ENCODE assay signal across 12 cellular contexts in the genomic region with DNA sequence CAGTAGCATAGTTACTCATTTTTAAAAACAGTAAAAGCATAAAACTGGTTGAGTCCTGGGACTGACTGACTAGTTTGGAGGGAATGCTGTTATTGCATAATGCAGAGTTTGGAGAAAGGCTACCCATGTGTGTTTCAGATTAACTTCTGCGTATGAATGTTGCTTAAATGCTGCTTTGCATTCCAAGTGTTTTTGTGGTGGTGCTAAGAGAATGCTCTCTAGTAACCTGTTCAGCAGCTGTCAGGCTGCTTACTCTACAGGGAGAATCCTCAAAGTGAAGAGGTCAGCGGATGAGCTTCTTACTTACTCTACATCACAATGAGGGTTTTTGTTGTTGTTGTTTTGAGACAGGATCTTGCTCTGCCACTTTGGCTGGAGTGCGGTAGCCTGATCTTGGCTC. TPM values are rescaled to one million over a fixed set of nuclear protein-coding genes. Genes with fewer than 3 reads are reported as not detected.
DNase-seq lines count a peak whose midpoint lies in the region; ATAC-seq and TF ChIP-seq lines count a peak whose summit lies in the region.
"Had no signal": no experiment of that assay in that cellular context is flagged by ENCODE, and none has a peak within 500 bp of the region (broad histone marks: within the 10 kb centered on the region; RNA-seq: fewer than 3 reads in every experiment).

No MANE protein-coding gene starts in this region.

- peak overlapping the region; percentile 93 for H3K27ac ChIP-seq in HUES48 (ENCODE audit: low read depth, low read length)
- no peak overlapping the region for H3K27ac ChIP-seq in naive thymus-derived CD4-positive, alpha-beta T cell (ENCODE audit: low read depth, low read length)
- H3K27ac ChIP-seq: epithelial cell of prostate had no signal

- peak overlapping the region; percentile 95 for H3K4me3 ChIP-seq in HUES48 (ENCODE audit: low read depth, low read length)
- no peak overlapping the region for H3K4me3 ChIP-seq in naive thymus-derived CD4-positive, alpha-beta T cell (ENCODE audit: low read length)

- peaks cover 50 to 74% (median 64%) of the 10 kb centered on the region in 7 donors for H3K4me1 Mint-ChIP-seq in naive thymus-derived CD4-positive, alpha-beta T cell

- no peaks in the 10 kb centered on the region for H3K9me3 Mint-ChIP-seq in naive thymus-derived CD4-positive, alpha-beta T cell

- H3K9ac ChIP-seq in HUES48 (ENCODE audit: low read depth, low read length), result no peak overlapping the region

- no peak for TF ChIP-seq CTCF in AG09319 (IDR thresholded peaks at IDR 0.05; ENCODE audit: low read depth, low read length)

- CTCF ChIA-PET in naive thymus-derived CD4-positive, alpha-beta T cell (lab: Charles Lee), result interaction anchor here (0.7 to 9.0 kb wide), 3 partner anchors 20 to 62 kb away, joined by 3 to 50 read pairs (median 5); no protein-coding TSS in a partner anchor

- H3K27me3 Mint-ChIP-seq in naive thymus-derived CD4-positive, alpha-beta T cell, result no peaks in the 10 kb centered on the region

- H3K4me1 ChIP-seq in HUES48 (ENCODE audit: control insufficient read depth, insufficient read depth, low read length), result peaks cover 56% of the 10 kb centered on the region
- H3K4me1 ChIP-seq in naive thymus-derived CD4-positive, alpha-beta T cell (ENCODE audit: control insufficient read depth in 2 of 2, insufficient read depth in 2 of 2, low read length in 2 of 2), result peaks cover 32 to 36% of the 10 kb centered on the region in 2 donors

- POLR2A ChIA-PET in naive thymus-derived CD4-positive, alpha-beta T cell (lab: Charles Lee), result interaction anchor here (0.9 kb wide), 1 partner anchor 44 kb away, joined by 3 read pairs; no protein-coding TSS in a partner anchor

- H3K36me3 ChIP-seq in HUES48 (ENCODE audit: control insufficient read depth, insufficient read depth, low read length), result peaks cover 46% of the 10 kb centered on the region
- peaks cover 0 to 28% (median 7%) of the 10 kb centered on the region in 3 experiments for H3K36me3 ChIP-seq in naive thymus-derived CD4-positive, alpha-beta T cell (ENCODE audit: control insufficient read depth in 2 of 3, insufficient read depth in 3 of 3, low read length in 3 of 3)

- ATAC-seq in naive thymus-derived CD4-positive, alpha-beta T cell, result no peak

- H3K27ac Mint-ChIP-seq in naive thymus-derived CD4-positive, alpha-beta T cell, result peak overlapping the region in 7 of 9 donors; percentile 22 to 71 (median 58)

- peaks cover 0 to 28% (median 12%) of the 10 kb centered on the region in 5 donors for H3K36me3 Mint-ChIP-seq in naive thymus-derived CD4-positive, alpha-beta T cell

- no peaks in the 10 kb centered on the region for H3K9me3 ChIP-seq in HUES48 (ENCODE audit: control insufficient read depth, insufficient read depth, low read length)
- no peaks in the 10 kb centered on the region for H3K9me3 ChIP-seq in naive thymus-derived CD4-positive, alpha-beta T cell (ENCODE audit: control insufficient read depth in 2 of 3, low read length in 3 of 3)

- DNase-seq in AG09319 (ENCODE audit: extremely low read depth, low read depth), result peak; percentile 92
- DNase-seq in dedifferentiated amniotic fluid mesenchymal stem cell (ENCODE audit: extremely low spot score), result peak; percentile 93
- DNase-seq in naive thymus-derived CD4-positive, alpha-beta T cell, result no peak
- no peak for DNase-seq in NCI-H2081 treated with DMSO at 0.1 percent for 48 hours (lab: John Stamatoyannopoulos, UW)
- DNase-seq in putamen (ENCODE audit: low spot score), result no peak
- DNase-seq in NCI-H748 treated with DMSO at 0.1 percent for 48 hours (lab: John Stamatoyannopoulos, UW), result no peak
- DNase-seq in activated CD4-positive, alpha-beta T cell treated with anti-CD3 and anti-CD28 coated beads for 4 hours, result no peak
- DNase-seq: NCI-H1436 had no signal

- H3K4me3 Mint-ChIP-seq in naive thymus-derived CD4-positive, alpha-beta T cell, result peak overlapping the region in 6 of 10 donors; percentile 1 to 97 (median 48)

- no peaks in the 10 kb centered on the region for H3K27me3 ChIP-seq in HUES48 (ENCODE audit: control insufficient read depth, insufficient read depth, low read length)
- H3K27me3 ChIP-seq in naive thymus-derived CD4-positive, alpha-beta T cell (ENCODE audit: control insufficient read depth in 2 of 2, insufficient read depth in 2 of 2, low read length in 2 of 2), result no peaks in the 10 kb centered on the region

- intact Hi-C loops in naive thymus-derived CD4-positive, alpha-beta T cell (cut with micrococcal nuclease), result no loop called here

RNA-seq across cellular contexts. Expression of a gene that starts 4.3 kb away (rescaled TPM):
- total RNA-seq in naive thymus-derived CD4-positive, alpha-beta T cell, result 100 to 1,000 TPM in 2 of 5 experiments, 10 to 100 TPM in 3; 90.0 to 132 (median 96.5) TPM
- polyA plus RNA-seq in naive thymus-derived CD4-positive, alpha-beta T cell, result 1 to 10 TPM; 8.9 to 9.2 TPM

RNA-seq across cellular contexts. Expression of a gene that starts 10.1 kb away (rescaled TPM):
- total RNA-seq in naive thymus-derived CD4-positive, alpha-beta T cell, result under 1 TPM in 2 of 5 experiments, not detected in 3; 0.13 to 0.54 TPM
- polyA plus RNA-seq in naive thymus-derived CD4-positive, alpha-beta T cell, result under 1 TPM; 0.05 to 0.06 TPM
- total RNA-seq: Daoy, SK-MEL-5 had no signal

RNA-seq across cellular contexts. Expression of a gene that starts 37.1 kb away (rescaled TPM):
- total RNA-seq in naive thymus-derived CD4-positive, alpha-beta T cell, result 10 to 100 TPM in 2 of 5 experiments, 1 to 10 TPM in 3; 3.0 to 12.8 (median 6.3) TPM
- polyA plus RNA-seq in naive thymus-derived CD4-positive, alpha-beta T cell, result 1 to 10 TPM; 2.0 to 4.0 TPM

Comparison
In these comparisons a context has a peak if more than half of its experiments do, and no peak if none do; other contexts are left out.
1. DNase-seq: peak in AG09319 (single experiment) and dedifferentiated amniotic fluid mesenchymal stem cell (single experiment); none in naive thymus-derived CD4-positive, alpha-beta T cell (0 of 9), NCI-H2081 treated with DMSO at 0.1 percent for 48 hours (single experiment), putamen (single experiment), NCI-H748 treated with DMSO at 0.1 percent for 48 hours (single experiment) and activated CD4-positive, alpha-beta T cell treated with anti-CD3 and anti-CD28 coated beads for 4 hours (0 of 2).